Comparison of ENCODE assay signal across 9 cellular contexts in genomic region chr11:83827940-83828554, GRCh38.
DNase-seq lines count a peak whose midpoint lies in the region; ATAC-seq and TF ChIP-seq lines count a peak whose summit lies in the region.
"Had no signal": no experiment of that assay in that cellular context is flagged by ENCODE, and none has a peak within 500 bp of the region (broad histone marks: within the 10 kb centered on the region; RNA-seq: fewer than 3 reads in every experiment).

No MANE protein-coding gene starts in this region.

- ATAC-seq in GM18870 (IDR thresholded peaks at IDR 0.05; ENCODE audit: unreplicated experiment) = peak; percentile 85
- peak; percentile 57 for ATAC-seq in HG03097 (IDR thresholded peaks at IDR 0.05; ENCODE audit: low FRiP score, unreplicated experiment)
- ATAC-seq in activated T-cell treated with anti-CD3 and anti-CD28 coated beads, Interleukin-2, amount 50 U/mL, for 72 hours (replicated peaks in 1 of 2) = no peak

- peaks cover 5% of the 10 kb centered on the region for H3K4me1 Mint-ChIP-seq in activated T-cell treated with anti-CD3 and anti-CD28 coated beads, Interleukin-2, amount 50 U/mL, for 72 hours (ENCODE audit: low read depth)

- no peaks in the 10 kb centered on the region for H3K27me3 Mint-ChIP-seq in activated T-cell treated with anti-CD3 and anti-CD28 coated beads, Interleukin-2, amount 50 U/mL, for 72 hours (ENCODE audit: low read depth)

- H3K36me3 Mint-ChIP-seq in activated T-cell treated with anti-CD3 and anti-CD28 coated beads, Interleukin-2, amount 50 U/mL, for 72 hours (ENCODE audit: insufficient read depth in 2 of 2) = no peaks in the 10 kb centered on the region
- H3K36me3 Mint-ChIP-seq: IgD-negative memory B cell had no signal

- no peak overlapping the region for H3K4me3 Mint-ChIP-seq in activated T-cell treated with anti-CD3 and anti-CD28 coated beads, Interleukin-2, amount 50 U/mL, for 72 hours
- H3K4me3 Mint-ChIP-seq: IgD-negative memory B cell had no signal

- peak; percentile 57 for TF ChIP-seq CTCF in cardiac fibroblast (IDR thresholded peaks at IDR 0.05; ENCODE audit: low read depth, low read length)

- H3K9me3 Mint-ChIP-seq in activated T-cell treated with anti-CD3 and anti-CD28 coated beads, Interleukin-2, amount 50 U/mL, for 72 hours = no peaks in the 10 kb centered on the region
- H3K9me3 Mint-ChIP-seq: IgD-negative memory B cell had no signal

- no peak overlapping the region for H3K27ac Mint-ChIP-seq in activated T-cell treated with anti-CD3 and anti-CD28 coated beads, Interleukin-2, amount 50 U/mL, for 72 hours
- H3K27ac Mint-ChIP-seq: IgD-negative memory B cell had no signal

- DNase-seq in Ammon's horn (ENCODE audit: low spot score) = peak; percentile 65
- peak; percentile 45 for DNase-seq in NCI-H526 treated with DMSO at 0.1 percent for 48 hours (lab: John Stamatoyannopoulos, UW)
- DNase-seq in cardiac fibroblast (ENCODE audit: low read depth in 2 of 2) = peak; percentile 53 to 66
- DNase-seq in midbrain (lab: John Stamatoyannopoulos, UW) = peak; percentile 56
- DNase-seq in activated T-cell treated with anti-CD3 and anti-CD28 coated beads, Interleukin-2, amount 50 U/mL, for 72 hours = no peak
- DNase-seq in UCSD-AML1 (lab: John Stamatoyannopoulos, UW; ENCODE audit: unreplicated experiment) = no peak

- peak overlapping the region in 1 of 2 donors; percentile 21 for H3K4me3 ChIP-seq in cardiac fibroblast (replicated peaks in 1 of 2; ENCODE audit: low read depth in 2 of 2, low read length in 2 of 2)

Comparison
In these comparisons a context has a peak if more than half of its experiments do, and no peak if none do; other contexts are left out.
1. DNase-seq: peak in Ammon's horn (single experiment), NCI-H526 treated with DMSO at 0.1 percent for 48 hours (single experiment), cardiac fibroblast (2 of 2) and midbrain (single experiment); none in activated T-cell treated with anti-CD3 and anti-CD28 coated beads, Interleukin-2, amount 50 U/mL, for 72 hours (0 of 2) and UCSD-AML1 (single experiment).
2. ATAC-seq: peak in GM18870 (single experiment) and HG03097 (single experiment); none in activated T-cell treated with anti-CD3 and anti-CD28 coated beads, Interleukin-2, amount 50 U/mL, for 72 hours (0 of 2).